8 cellular contexts compared by ENCODE assay signal in the genomic region with DNA sequence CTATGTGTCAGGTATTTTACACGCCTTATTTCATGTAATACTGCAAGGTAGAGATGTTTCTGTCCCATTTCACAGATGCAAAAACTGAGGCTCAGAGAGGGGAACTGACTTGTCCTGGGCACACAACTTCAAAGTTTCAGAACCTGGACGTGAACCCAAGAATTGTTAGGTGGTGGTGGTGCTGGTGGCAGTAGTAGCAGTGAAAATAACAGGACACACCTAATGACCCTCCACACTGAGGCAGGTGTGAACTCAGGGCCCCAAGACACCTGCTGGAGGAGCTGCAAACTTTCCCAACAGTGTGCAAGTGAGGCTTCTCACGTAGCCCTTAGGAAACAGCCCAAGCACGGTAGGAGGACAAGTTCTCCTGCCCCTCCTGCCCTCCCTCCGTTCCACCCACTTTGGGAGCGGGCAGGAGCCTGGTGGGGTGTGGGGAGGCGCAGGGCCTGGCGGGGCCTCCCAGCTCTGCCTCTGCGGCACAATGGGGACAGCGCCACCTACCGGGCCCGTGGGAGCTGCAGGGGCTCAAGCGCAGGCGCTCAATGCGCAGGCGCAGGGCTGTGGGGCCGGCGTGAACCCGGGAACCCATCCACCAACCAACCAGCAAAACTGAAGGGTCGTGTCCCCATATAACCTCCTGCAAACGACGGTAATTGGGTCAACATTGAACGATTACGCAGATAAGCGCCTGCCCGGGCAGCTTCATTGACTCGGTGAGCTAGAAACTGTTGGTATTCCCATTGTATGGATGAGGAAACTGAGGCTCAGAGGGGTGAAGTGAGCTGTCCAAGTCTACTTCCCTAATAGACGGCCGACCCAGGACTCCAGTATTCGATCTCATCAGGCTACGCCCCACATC. TPM values are rescaled to one million over a fixed set of nuclear protein-coding genes. Genes with fewer than 3 reads are reported as not detected.
DNase-seq lines count a peak whose midpoint lies in the region; TF ChIP-seq lines count a peak whose summit lies in the region.

No MANE protein-coding gene starts in this region.

- no peak for TF ChIP-seq POLR2A in vagina (IDR thresholded peaks at IDR 0.05)

- peak overlapping the region; percentile 46 for H3K9ac ChIP-seq in SU-DHL-6 (ENCODE audit: low read length)

- H3K27me3 ChIP-seq in SU-DHL-6 (ENCODE audit: low read length): no peaks in the 10 kb centered on the region
- no peaks in the 10 kb centered on the region for H3K27me3 ChIP-seq in left ventricle myocardium inferior (ENCODE audit: low read depth)
- H3K27me3 ChIP-seq in vagina: no peaks in the 10 kb centered on the region

- no peaks in the 10 kb centered on the region for H3F3A ChIP-seq in SU-DHL-6 (ENCODE audit: insufficient read depth)

- no peaks in the 10 kb centered on the region for H4K20me1 ChIP-seq in SU-DHL-6 (ENCODE audit: low read depth, low read length)

- POLR2A ChIA-PET in HEK293T (lab: Yijun Ruan, JAX): interaction anchor here (1.2 kb wide), 1 partner anchor 38 kb away, joined by 7 read pairs; no protein-coding TSS in a partner anchor

- no peaks in the 10 kb centered on the region for H3K9me2 ChIP-seq in SU-DHL-6 (replicated peaks; ENCODE audit: insufficient read depth, low read length)

- intact Hi-C loops in left ventricle myocardium inferior (cut with micrococcal nuclease) (no loop called here), vagina (cut with DNase I) (no loop called here)

- peak overlapping the region; percentile 41 for H3K4me3 ChIP-seq in SU-DHL-6 (ENCODE audit: insufficient read depth, low read length, poor library complexity, severe bottlenecking)
- H3K4me3 ChIP-seq in left ventricle myocardium inferior: peak overlapping the region; percentile 50
- peak overlapping the region in 1 of 2 donors; percentile 37 for H3K4me3 ChIP-seq in vagina

- peaks cover 11% of the 10 kb centered on the region for H3K4me1 ChIP-seq in left ventricle myocardium inferior
- peaks cover 7% of the 10 kb centered on the region for H3K4me1 ChIP-seq in vagina

- H3K27ac ChIP-seq in SU-DHL-6 (ENCODE audit: low read depth, low read length) (no peak overlapping the region), left ventricle myocardium inferior (replicated peaks) (no peak overlapping the region), vagina (no peak overlapping the region)

- H3K4me2 ChIP-seq in SU-DHL-6 (ENCODE audit: low read depth, low read length, poor library complexity, severe bottlenecking): peak overlapping the region; percentile 66

- H3K36me3 ChIP-seq in SU-DHL-6 (ENCODE audit: low read length): no peaks in the 10 kb centered on the region
- H3K36me3 ChIP-seq in left ventricle myocardium inferior: no peaks in the 10 kb centered on the region
- no peaks in the 10 kb centered on the region for H3K36me3 ChIP-seq in vagina

- DNase-seq in GF-D8 (lab: John Stamatoyannopoulos, UW) (peak; percentile 22), HEK293T (ENCODE audit: extremely low spot score) (peak; percentile 96), NCI-H1092 (lab: John Stamatoyannopoulos, UW) (peak; percentile 38), left ventricle myocardium inferior (peak; percentile 85), putamen (ENCODE audit: low spot score) (peak; percentile 67), vagina (ENCODE audit: extremely low spot score in 2 of 2) (no peak)
- peak; percentile 72 for DNase-seq in activated naive CD8-positive, alpha-beta T cell treated with anti-CD3 and anti-CD28 coated beads, Interleukin-2, amount 50 U/mL, for 16 hours (ENCODE audit: low read depth, low spot score)

- no peaks in the 10 kb centered on the region for H3K79me2 ChIP-seq in SU-DHL-6 (ENCODE audit: insufficient read depth, low read length)

- CTCF ChIA-PET in HEK293T (lab: Yijun Ruan, JAX): interaction anchor here (0.5 to 1.6 kb wide), 17 partner anchors 9 to 1325 kb away, joined by 3 to 10 read pairs (median 5); no protein-coding TSS in a partner anchor

- TF ChIP-seq CTCF in SU-DHL-6 (IDR thresholded peaks at IDR 0.05; ENCODE audit: insufficient read depth, low read length, poor library complexity, severe bottlenecking) (peak; percentile 99), left ventricle myocardium inferior (IDR thresholded peaks at IDR 0.05; ENCODE audit: borderline replicate concordance) (peak; percentile 99), vagina (IDR thresholded peaks at IDR 0.05) (peak; percentile 89 to 99 (median 93))

- H3K9me3 ChIP-seq in SU-DHL-6 (ENCODE audit: insufficient read depth, low read length) (no peaks in the 10 kb centered on the region), left ventricle myocardium inferior (replicated peaks) (no peaks in the 10 kb centered on the region), vagina (no peaks in the 10 kb centered on the region)

- H2AFZ ChIP-seq in SU-DHL-6 (ENCODE audit: low read depth, low read length, severe bottlenecking): peak overlapping the region; percentile 100

TF ChIP-seq in HEK293T, 16 proteins besides CTCF, POLR2A, EP300 and RAD21:
- no peak for TF ChIP-seq ELF4 (IDR thresholded peaks at IDR 0.05)
- 0 out of 2 replicates have a peak, but pooled peaks have one; percentile 5 for TF ChIP-seq ARNT (IDR thresholded peaks at IDR 0.05)

RNA-seq across cellular contexts. Expression of gene TRPV4, which starts 12.0 kb away (rescaled TPM):
- total RNA-seq in left ventricle myocardium inferior: 0.33 TPM
- total RNA-seq in vagina: 5.6 TPM

RNA-seq across cellular contexts. Expression of gene GLTP, which starts 35.1 kb away (rescaled TPM):
- 20.0 TPM for total RNA-seq in left ventricle myocardium inferior
- 158 TPM for total RNA-seq in vagina

RNA-seq across cellular contexts. Expression of gene TCHP, which starts 54.9 kb away (rescaled TPM):
- total RNA-seq in left ventricle myocardium inferior (10.4 TPM), vagina (21.1 TPM)

Comparison
In these comparisons a context has a peak if more than half of its experiments do, and no peak if none do; other contexts are left out.
1. DNase-seq: peak in GF-D8 (single experiment), HEK293T (single experiment), NCI-H1092 (single experiment), activated naive CD8-positive, alpha-beta T cell treated with anti-CD3 and anti-CD28 coated beads, Interleukin-2, amount 50 U/mL, for 16 hours (single experiment), left ventricle myocardium inferior (single experiment) and putamen (single experiment); none in vagina (0 of 2).
2. Peak in every context shown above with its lines, with median percentiles within 50 percentile points of each other: CTCF ChIP-seq.